14 cellular contexts compared by ENCODE assay signal in the genomic region with DNA sequence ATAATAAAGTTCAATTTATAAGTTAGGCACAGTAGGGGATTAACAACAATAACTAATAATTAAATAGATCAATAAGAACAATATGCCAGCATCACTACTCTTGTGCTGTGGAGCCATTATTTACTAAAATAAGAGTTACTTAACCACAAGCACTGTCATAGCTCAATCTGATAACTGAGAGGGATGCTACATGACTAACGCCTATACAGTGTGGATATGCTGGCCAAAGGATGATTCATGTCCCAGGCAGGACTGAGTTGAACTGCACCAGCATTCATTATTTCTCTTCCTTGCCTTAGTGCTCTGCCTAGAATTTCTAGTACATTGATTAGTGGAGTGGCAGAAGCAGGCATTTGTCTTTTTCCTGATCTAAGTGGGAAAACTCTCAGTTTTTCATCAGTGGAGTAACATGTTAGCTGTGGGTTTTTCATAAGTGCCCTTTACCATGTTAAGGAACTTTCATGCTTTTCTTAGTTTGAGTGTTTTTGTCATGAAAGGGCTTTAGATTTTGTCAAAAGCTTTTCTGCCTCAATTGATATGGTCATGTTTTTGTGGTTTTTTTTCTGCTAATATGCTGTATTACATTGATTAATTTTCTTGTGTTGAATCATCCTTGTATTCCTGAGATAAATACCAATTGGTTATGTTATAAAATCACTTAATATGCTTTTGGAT. TPM values are rescaled to one million over a fixed set of nuclear protein-coding genes. Genes with fewer than 3 reads are reported as not detected.
A peak's percentile ranks its signal among the peaks of the same experiment; 100 is the strongest.
DNase-seq lines count a peak whose midpoint lies in the region; ATAC-seq and TF ChIP-seq lines count a peak whose summit lies in the region.
"Had no signal": no experiment of that assay in that cellular context is flagged by ENCODE, and none has a peak within 500 bp of the region (broad histone marks: within the 10 kb centered on the region; RNA-seq: fewer than 3 reads in every experiment).

No MANE protein-coding gene starts in this region.

- H3F3A ChIP-seq in GM23338 (replicated peaks; ENCODE audit: low read depth) = no peaks in the 10 kb centered on the region

- H3K4me1 Mint-ChIP-seq in activated CD8-positive, alpha-beta T cell treated with anti-CD3 and anti-CD28 coated beads for 36 hours (ENCODE audit: low read depth) = peaks cover 6% of the 10 kb centered on the region
- H3K4me1 Mint-ChIP-seq in activated CD8-positive, alpha-beta T cell treated with anti-CD3 and anti-CD28 coated beads, Interleukin-2, amount 10 ng/mL, durations not matched to agents 7 days and 5 days (ENCODE audit: low read depth) = no peaks in the 10 kb centered on the region
- H3K4me1 Mint-ChIP-seq in GM23338 = no peaks in the 10 kb centered on the region
- no peaks in the 10 kb centered on the region for H3K4me1 Mint-ChIP-seq in activated naive CD4-positive, alpha-beta T cell treated with anti-CD3 and anti-CD28 coated beads for 36 hours (ENCODE audit: low read depth)

- CTCF ChIA-PET in activated CD8-positive, alpha-beta T cell treated with anti-CD3 and anti-CD28 coated beads for 36 hours (lab: Charles Lee) = no interaction called here
- CTCF ChIA-PET in activated CD8-positive, alpha-beta T cell treated with anti-CD3 and anti-CD28 coated beads, Interleukin-2, amount 10 ng/mL, durations not matched to agents 7 days and 5 days (lab: Charles Lee) = interaction anchor here (1.0 kb wide), 1 partner anchor 22 kb away, joined by 5 read pairs; a partner anchor contains a TSS
- CTCF ChIA-PET in activated naive CD4-positive, alpha-beta T cell treated with anti-CD3 and anti-CD28 coated beads for 36 hours (lab: Charles Lee) = interaction anchor here (0.6 kb wide), 1 partner anchor 757 kb away, joined by 5 read pairs; no protein-coding TSS in a partner anchor

- H3K27ac Mint-ChIP-seq in activated CD8-positive, alpha-beta T cell treated with anti-CD3 and anti-CD28 coated beads for 36 hours = no peak overlapping the region
- H3K27ac Mint-ChIP-seq in activated CD8-positive, alpha-beta T cell treated with anti-CD3 and anti-CD28 coated beads, Interleukin-2, amount 10 ng/mL, durations not matched to agents 7 days and 5 days = no peak overlapping the region
- H3K27ac Mint-ChIP-seq in GM23338 = no peak overlapping the region
- H3K27ac Mint-ChIP-seq in activated naive CD4-positive, alpha-beta T cell treated with anti-CD3 and anti-CD28 coated beads for 36 hours = no peak overlapping the region
- H3K27ac Mint-ChIP-seq: activated naive CD8-positive, alpha-beta T cell had no signal

- H3K4me3 ChIP-seq in skeletal muscle satellite cell (ENCODE audit: low read length) (no peak overlapping the region), GM23338 (no peak overlapping the region)
- H3K4me3 ChIP-seq: BLaER1 treated with 17β-estradiol and CSF1 and Interleukin-3, amounts not matched to agents 10 nM and 100 nM; uterus had no signal

- H3K79me2 ChIP-seq in GM23338 (replicated peaks; ENCODE audit: insufficient read depth) = no peaks in the 10 kb centered on the region

- H3K4me3 Mint-ChIP-seq in activated CD8-positive, alpha-beta T cell treated with anti-CD3 and anti-CD28 coated beads for 36 hours = no peak overlapping the region
- no peak overlapping the region for H3K4me3 Mint-ChIP-seq in activated CD8-positive, alpha-beta T cell treated with anti-CD3 and anti-CD28 coated beads, Interleukin-2, amount 10 ng/mL, durations not matched to agents 7 days and 5 days
- no peak overlapping the region for H3K4me3 Mint-ChIP-seq in GM23338
- no peak overlapping the region for H3K4me3 Mint-ChIP-seq in activated naive CD4-positive, alpha-beta T cell treated with anti-CD3 and anti-CD28 coated beads for 36 hours
- H3K4me3 Mint-ChIP-seq: activated naive CD8-positive, alpha-beta T cell had no signal

- no peaks in the 10 kb centered on the region for H4K20me1 ChIP-seq in GM23338 (replicated peaks; ENCODE audit: insufficient read depth)
- H4K20me1 ChIP-seq: BLaER1 treated with 17β-estradiol and CSF1 and Interleukin-3, amounts not matched to agents 10 nM and 100 nM had no signal

- peak overlapping the region; percentile 46 for H3K4me2 ChIP-seq in skeletal muscle satellite cell (ENCODE audit: low read length)
- H3K4me2 ChIP-seq in GM23338 = no peak overlapping the region
- H3K4me2 ChIP-seq: BLaER1 treated with 17β-estradiol and CSF1 and Interleukin-3, amounts not matched to agents 10 nM and 100 nM had no signal

- peak; percentile 17 for TF ChIP-seq POLR2A in erythroblast (IDR thresholded peaks at IDR 0.05; ENCODE audit: low read length)

- no peak overlapping the region for H2AFZ ChIP-seq in GM23338

- H3K9ac ChIP-seq in skeletal muscle satellite cell (ENCODE audit: low read depth, low read length) = no peak overlapping the region
- H3K9ac ChIP-seq: BLaER1 treated with 17β-estradiol and CSF1 and Interleukin-3, amounts not matched to agents 10 nM and 100 nM had no signal

- no peak for TF ChIP-seq CTCF in activated CD8-positive, alpha-beta T cell treated with anti-CD3 and anti-CD28 coated beads for 36 hours (IDR thresholded peaks at IDR 0.05)
- TF ChIP-seq CTCF in GM23338 (conservative IDR thresholded peaks at IDR 0.05; ENCODE audit: low read depth in 2 of 2) = no peak

- peak; percentile 85 for ATAC-seq in activated CD8-positive, alpha-beta T cell treated with anti-CD3 and anti-CD28 coated beads for 36 hours
- ATAC-seq in activated CD8-positive, alpha-beta T cell treated with anti-CD3 and anti-CD28 coated beads, Interleukin-2, amount 10 ng/mL, durations not matched to agents 7 days and 5 days = no peak
- ATAC-seq in GM23338 = no peak

- H3K36me3 ChIP-seq in skeletal muscle satellite cell (ENCODE audit: insufficient read depth, low read length) (no peaks in the 10 kb centered on the region), GM23338 (ENCODE audit: insufficient read depth) (no peaks in the 10 kb centered on the region)
- H3K36me3 ChIP-seq: uterus had no signal

- H3K27me3 ChIP-seq in skeletal muscle satellite cell (ENCODE audit: control insufficient read depth, insufficient read depth, low read length) (no peaks in the 10 kb centered on the region), GM23338 (ENCODE audit: insufficient read depth) (no peaks in the 10 kb centered on the region)
- H3K27me3 ChIP-seq: BLaER1 treated with 17β-estradiol and CSF1 and Interleukin-3, amounts not matched to agents 10 nM and 100 nM; uterus had no signal

- H3K27me3 Mint-ChIP-seq in activated CD8-positive, alpha-beta T cell treated with anti-CD3 and anti-CD28 coated beads for 36 hours = no peaks in the 10 kb centered on the region
- H3K27me3 Mint-ChIP-seq in activated CD8-positive, alpha-beta T cell treated with anti-CD3 and anti-CD28 coated beads, Interleukin-2, amount 10 ng/mL, durations not matched to agents 7 days and 5 days (ENCODE audit: low read depth) = no peaks in the 10 kb centered on the region
- H3K27me3 Mint-ChIP-seq in GM23338 (ENCODE audit: insufficient read depth, low read depth, poor library complexity) = peaks cover 1% of the 10 kb centered on the region
- no peaks in the 10 kb centered on the region for H3K27me3 Mint-ChIP-seq in activated naive CD4-positive, alpha-beta T cell treated with anti-CD3 and anti-CD28 coated beads for 36 hours (ENCODE audit: low read depth)
- H3K27me3 Mint-ChIP-seq: activated naive CD8-positive, alpha-beta T cell had no signal

- H3K4me1 ChIP-seq in skeletal muscle satellite cell (ENCODE audit: control insufficient read depth, insufficient read depth, low read length) = peaks cover 6% of the 10 kb centered on the region
- H3K4me1 ChIP-seq in GM23338 (ENCODE audit: insufficient read depth) = no peaks in the 10 kb centered on the region
- H3K4me1 ChIP-seq: BLaER1 treated with 17β-estradiol and CSF1 and Interleukin-3, amounts not matched to agents 10 nM and 100 nM; uterus had no signal

- no peak for DNase-seq in activated CD8-positive, alpha-beta T cell treated with anti-CD3 and anti-CD28 coated beads for 36 hours
- no peak for DNase-seq in activated CD8-positive, alpha-beta T cell treated with anti-CD3 and anti-CD28 coated beads, Interleukin-2, amount 10 ng/mL, durations not matched to agents 7 days and 5 days
- DNase-seq in RKO (ENCODE audit: low spot score) (peak; percentile 91), erythroblast (lab: John Stamatoyannopoulos, UW) (peak; percentile 87 to 93), GM23338 (ENCODE audit: low spot score) (no peak), NCI-H345 treated with DMSO at 0.1 percent for 48 hours (lab: John Stamatoyannopoulos, UW; ENCODE audit: unreplicated experiment) (no peak)
- no peak for DNase-seq in activated naive CD4-positive, alpha-beta T cell treated with anti-CD3 and anti-CD28 coated beads for 36 hours
- DNase-seq: NCI-H69; stimulated activated CD4-positive, alpha-beta T cell treated with anti-CD3 and anti-CD28 coated beads, Interleukin-2, amount 100 ng/mL, for 24 hours; T-helper 9 cell; uterus had no signal

- peaks cover 41% of the 10 kb centered on the region for H3K36me3 Mint-ChIP-seq in activated CD8-positive, alpha-beta T cell treated with anti-CD3 and anti-CD28 coated beads for 36 hours (ENCODE audit: low read depth)
- peaks cover 27% of the 10 kb centered on the region for H3K36me3 Mint-ChIP-seq in activated CD8-positive, alpha-beta T cell treated with anti-CD3 and anti-CD28 coated beads, Interleukin-2, amount 10 ng/mL, durations not matched to agents 7 days and 5 days (ENCODE audit: low read depth)
- H3K36me3 Mint-ChIP-seq in GM23338 (ENCODE audit: low read depth) = peaks cover 3% of the 10 kb centered on the region; the same call in 1 of the 3 replicates
- H3K36me3 Mint-ChIP-seq in activated naive CD4-positive, alpha-beta T cell treated with anti-CD3 and anti-CD28 coated beads for 36 hours (ENCODE audit: low read depth) = peaks cover 45% of the 10 kb centered on the region

- intact Hi-C loops in activated CD8-positive, alpha-beta T cell treated with anti-CD3 and anti-CD28 coated beads for 36 hours (cut with micrococcal nuclease) = no loop called here
- intact Hi-C loops in activated naive CD4-positive, alpha-beta T cell treated with anti-CD3 and anti-CD28 coated beads for 36 hours (cut with micrococcal nuclease) = no loop called here

- H3K9me3 Mint-ChIP-seq in activated CD8-positive, alpha-beta T cell treated with anti-CD3 and anti-CD28 coated beads for 36 hours = peaks cover 14% of the 10 kb centered on the region
- peaks cover 27% of the 10 kb centered on the region for H3K9me3 Mint-ChIP-seq in activated CD8-positive, alpha-beta T cell treated with anti-CD3 and anti-CD28 coated beads, Interleukin-2, amount 10 ng/mL, durations not matched to agents 7 days and 5 days (ENCODE audit: insufficient read depth)
- H3K9me3 Mint-ChIP-seq in GM23338 = no peaks in the 10 kb centered on the region
- H3K9me3 Mint-ChIP-seq in activated naive CD4-positive, alpha-beta T cell treated with anti-CD3 and anti-CD28 coated beads for 36 hours = peaks cover 10% of the 10 kb centered on the region

- no peak overlapping the region for H3K27ac ChIP-seq in GM23338 (ENCODE audit: low read depth)
- H3K27ac ChIP-seq: BLaER1 treated with 17β-estradiol and CSF1 and Interleukin-3, amounts not matched to agents 10 nM and 100 nM; uterus had no signal

- H3K9me3 ChIP-seq in skeletal muscle satellite cell (replicated peaks; ENCODE audit: low read length) = no peaks in the 10 kb centered on the region
- H3K9me3 ChIP-seq: uterus had no signal

- H3K9me2 ChIP-seq in GM23338 (ENCODE audit: insufficient read depth) = no peaks in the 10 kb centered on the region

- POLR2A ChIA-PET in activated CD8-positive, alpha-beta T cell treated with anti-CD3 and anti-CD28 coated beads for 36 hours (lab: Charles Lee) = no interaction called here
- POLR2A ChIA-PET in activated CD8-positive, alpha-beta T cell treated with anti-CD3 and anti-CD28 coated beads, Interleukin-2, amount 10 ng/mL, durations not matched to agents 7 days and 5 days (lab: Charles Lee) = no interaction called here

RNA-seq across cellular contexts. Expression of a gene that starts 21.7 kb away (rescaled TPM):
- 1 to 10 TPM; 5.9 to 6.1 TPM for total RNA-seq in activated CD8-positive, alpha-beta T cell treated with anti-CD3 and anti-CD28 coated beads for 36 hours
- total RNA-seq in activated CD8-positive, alpha-beta T cell treated with anti-CD3 and anti-CD28 coated beads, Interleukin-2, amount 10 ng/mL, durations not matched to agents 7 days and 5 days = 1 to 10 TPM; 8.4 to 8.7 TPM
- total RNA-seq in skeletal muscle satellite cell (2012; rRNA removed) = 7.1 and 7.2 TPM in 2 replicates
- 8.4 and 8.6 TPM in 2 replicates for total RNA-seq in GM23338 (2014; rRNA removed; shearing (Covaris generic))
- polyA plus RNA-seq in GM23338 (2016; fragmentation: Nextera tagmentation; extraction: Ambion mirVana) = 3.1 and 5.2 TPM in 2 replicates
- total RNA-seq in activated naive CD4-positive, alpha-beta T cell treated with anti-CD3 and anti-CD28 coated beads for 36 hours = 1 to 10 TPM; 7.2 to 7.8 TPM

RNA-seq across cellular contexts. Expression of a gene that starts 21.9 kb away (rescaled TPM):
- 10 to 100 TPM; 77.0 to 83.1 TPM for total RNA-seq in activated CD8-positive, alpha-beta T cell treated with anti-CD3 and anti-CD28 coated beads for 36 hours
- 100 to 1,000 TPM; 137 to 141 TPM for total RNA-seq in activated CD8-positive, alpha-beta T cell treated with anti-CD3 and anti-CD28 coated beads, Interleukin-2, amount 10 ng/mL, durations not matched to agents 7 days and 5 days
- 109 and 115 TPM in 2 replicates for total RNA-seq in skeletal muscle satellite cell (2012; rRNA removed)
- 167 and 173 TPM in 2 replicates for total RNA-seq in GM23338 (2014; rRNA removed; shearing (Covaris generic))
- polyA plus RNA-seq in GM23338 (2016; fragmentation: Nextera tagmentation; extraction: Ambion mirVana) = 124 and 136 TPM in 2 replicates
- total RNA-seq in activated naive CD4-positive, alpha-beta T cell treated with anti-CD3 and anti-CD28 coated beads for 36 hours = 10 to 100 TPM; 71.5 to 73.4 TPM

Comparison
In these comparisons a context has a peak if more than half of its experiments do, and no peak if none do; other contexts are left out.
1. DNase-seq: peak in RKO (single experiment) and erythroblast (2 of 2); none in activated CD8-positive, alpha-beta T cell treated with anti-CD3 and anti-CD28 coated beads for 36 hours (single experiment), activated CD8-positive, alpha-beta T cell treated with anti-CD3 and anti-CD28 coated beads, Interleukin-2, amount 10 ng/mL, durations not matched to agents 7 days and 5 days (single experiment), GM23338 (single experiment), NCI-H345 treated with DMSO at 0.1 percent for 48 hours (single experiment) and activated naive CD4-positive, alpha-beta T cell treated with anti-CD3 and anti-CD28 coated beads for 36 hours (single experiment).